Comparison of ENCODE assay signal across 16 cellular contexts in genomic region chr5:133962801-133963476, GRCh38. TPM values are rescaled to one million over a fixed set of nuclear protein-coding genes. Genes with fewer than 3 reads are reported as not detected.
DNase-seq lines count a peak whose midpoint lies in the region; ATAC-seq, FAIRE-seq and TF ChIP-seq lines count a peak whose summit lies in the region.
"Had no signal": no experiment of that assay in that cellular context is flagged by ENCODE, and none has a peak within 500 bp of the region (broad histone marks: within the 10 kb centered on the region; RNA-seq: fewer than 3 reads in every experiment).

No MANE protein-coding gene starts in this region.

- H3K9me3 ChIP-seq in CD8-positive, alpha-beta memory T cell (ENCODE audit: low read length): no peaks in the 10 kb centered on the region
- H3K9me3 ChIP-seq in GM12878 (replicated peaks; ENCODE audit: control insufficient read depth, insufficient read depth, low read length): no peaks in the 10 kb centered on the region; the same call in 1 of the 3 replicates
- H3K9me3 ChIP-seq: neutrophil, upper lobe of right lung had no signal

- H3K27me3 Mint-ChIP-seq in CD8-positive, alpha-beta memory T cell: no peaks in the 10 kb centered on the region
- no peaks in the 10 kb centered on the region for H3K27me3 Mint-ChIP-seq in IgD-negative memory B cell
- H3K27me3 Mint-ChIP-seq in nephron (ENCODE audit: low read depth): no peaks in the 10 kb centered on the region

- in situ Hi-C loops in GM12878 (cut with MboI): no loop called here

- BruUV-seq in GM12878 (replicated peaks; lab: Mats Ljungman, UMichigan): no TSS peak

- 96% methylated on average over 2 of the region's 2 CpGs for WGBS in GM12878 (ENCODE audit: insufficient coverage, insufficient replicate concordance, low lambda C conversion rate, missing lambda C conversion rate)

- H4K20me1 ChIP-seq in GM12878 (ENCODE audit: control insufficient read depth, insufficient read depth): no peaks in the 10 kb centered on the region

- no peak overlapping the region for H3K4me3 ChIP-seq in CD8-positive, alpha-beta memory T cell (ENCODE audit: low read length)
- no peak overlapping the region for H3K4me3 ChIP-seq in GM12878
- H3K4me3 ChIP-seq: upper lobe of right lung had no signal

- DNase-seq in CD8-positive, alpha-beta memory T cell: no peak
- no peak for DNase-seq in GM12878 (ENCODE audit: low read depth, low spot score)
- DNase-seq in AG08396 (ENCODE audit: low spot score): no peak
- no peak for DNase-seq in UCSD-AML1 (lab: John Stamatoyannopoulos, UW; ENCODE audit: unreplicated experiment)
- no peak for DNase-seq in NCI-H2196 (lab: John Stamatoyannopoulos, UW; ENCODE audit: unreplicated experiment)
- DNase-seq: activated gamma-delta T cell; GOT3; MM.1S; NK-92 treated with Interleukin-12 subunit alpha and Interleukin-12 subunit beta, amount 100 ng/mL, for 24 hours; T-helper 9 cell; upper lobe of right lung had no signal

- no peak for TF ChIP-seq POLR2A in GM12878 (IDR thresholded peaks at IDR 0.05; ENCODE audit: low read depth, low read length)

- no peak overlapping the region for H2AFZ ChIP-seq in GM12878 (ENCODE audit: control insufficient read depth, low read depth, low read length)

- ATAC-seq in GM12878 (no peak), HG03442 (IDR thresholded peaks at IDR 0.05; ENCODE audit: unreplicated experiment) (no peak)
- ATAC-seq: upper lobe of right lung had no signal

- no peaks in the 10 kb centered on the region for H3K9me3 Mint-ChIP-seq in CD8-positive, alpha-beta memory T cell
- H3K9me3 Mint-ChIP-seq in IgD-negative memory B cell (no peaks in the 10 kb centered on the region), nephron (no peaks in the 10 kb centered on the region)

- RAD21 ChIA-PET in GM12878 (lab: Charles Lee; ENCODE audit: unreplicated experiment): interaction anchor here (1.1 kb wide), 1 partner anchor 30 kb away, joined by 3 read pairs; no protein-coding TSS in a partner anchor

- TF ChIP-seq CTCF in GM12878 (IDR thresholded peaks at IDR 0.05 in 2 of 3, conservative IDR thresholded peaks at IDR 0.05 in 1 of 3; ENCODE audit: control insufficient read depth in 2 of 3, extremely low read depth in 1 of 3, insufficient read depth in 1 of 3, low read depth in 3 of 3, low read length in 3 of 3): no peak
- no peak for TF ChIP-seq CTCF in nephron (IDR thresholded peaks at IDR 0.05; ENCODE audit: unreplicated experiment in 3 of 3)

- no peak for FAIRE-seq in GM12878 (lab: Jason Lieb, UNC)
- FAIRE-seq: endometrium had no signal

- H3K27me3 ChIP-seq in CD8-positive, alpha-beta memory T cell (ENCODE audit: insufficient read depth, low read length, poor library complexity, severe bottlenecking): no peaks in the 10 kb centered on the region
- H3K27me3 ChIP-seq in GM12878 (replicated peaks in 1 of 2; ENCODE audit: control insufficient read depth in 2 of 2, insufficient read depth in 2 of 2, low read length in 1 of 2): no peaks in the 10 kb centered on the region
- H3K27me3 ChIP-seq: neutrophil, upper lobe of right lung had no signal

- POLR2A ChIA-PET in CD8-positive, alpha-beta memory T cell (lab: Charles Lee): no interaction called here
- POLR2A ChIA-PET in GM12878 (lab: Charles Lee): interaction anchor here (1.0 to 1.2 kb wide), 3 partner anchors 15 to 24 kb away, joined by 3 read pairs; no protein-coding TSS in a partner anchor

- no peak overlapping the region for H3K4me3 Mint-ChIP-seq in CD8-positive, alpha-beta memory T cell
- peak overlapping the region in 1 of 4 donors; percentile 59 for H3K4me3 Mint-ChIP-seq in IgD-negative memory B cell
- H3K4me3 Mint-ChIP-seq in nephron: no peak overlapping the region

- no peak for TF ChIP-seq RAD21 in GM12878 (IDR thresholded peaks at IDR 0.05; ENCODE audit: insufficient read depth, low read depth, low read length)

- peaks cover 44 to 71% (median 66%) of the 10 kb centered on the region in 3 donors for H3K4me1 Mint-ChIP-seq in CD8-positive, alpha-beta memory T cell
- H3K4me1 Mint-ChIP-seq in IgD-negative memory B cell: peaks cover 34 to 50% (median 45%) of the 10 kb centered on the region in 3 donors
- peaks cover 33% of the 10 kb centered on the region for H3K4me1 Mint-ChIP-seq in nephron

- no peaks in the 10 kb centered on the region for H3K36me3 ChIP-seq in CD8-positive, alpha-beta memory T cell (ENCODE audit: insufficient read depth, low read length)
- H3K36me3 ChIP-seq in GM12878 (ENCODE audit: control insufficient read depth in 2 of 2, insufficient read depth in 2 of 2, low read length in 1 of 2): peaks cover 0 to 3% of the 10 kb centered on the region in 2 experiments; a peak in 1 of 4 replicates

- H3K27ac Mint-ChIP-seq in CD8-positive, alpha-beta memory T cell: peak overlapping the region in 7 of 8 donors; percentile 0 to 58 (median 31)
- H3K27ac Mint-ChIP-seq in IgD-negative memory B cell (peak overlapping the region; percentile 20 to 43 (median 39)), nephron (peak overlapping the region; percentile 5 to 63 (median 6))

- intact Hi-C loops in GM12878 (cut with micrococcal nuclease; ENCODE audit: unreplicated experiment): no loop called here

- H3K4me2 ChIP-seq in GM12878 (ENCODE audit: control insufficient read depth, insufficient read depth): no peak overlapping the region

- H3K27ac ChIP-seq in CD8-positive, alpha-beta memory T cell (ENCODE audit: low read depth, low read length): no peak overlapping the region
- H3K27ac ChIP-seq in GM12878 (ENCODE audit: control insufficient read depth, insufficient read depth): no peak overlapping the region
- H3K27ac ChIP-seq: neutrophil, upper lobe of right lung had no signal

- CTCF ChIA-PET in CD8-positive, alpha-beta memory T cell (lab: Charles Lee): interaction anchor here (1.3 to 1.6 kb wide), 2 partner anchors 10 to 17 kb away, joined by 4 to 5 read pairs; no protein-coding TSS in a partner anchor
- CTCF ChIA-PET in GM12878 (lab: Yijun Ruan, JAX): interaction anchor here (0.9 to 4.1 kb wide), 8 partner anchors 15 to 56 kb away, joined by 3 to 23 read pairs (median 3); no protein-coding TSS in a partner anchor

- no peak for TF ChIP-seq EP300 in GM12878 (IDR thresholded peaks at IDR 0.05; ENCODE audit: borderline replicate concordance in 1 of 2, control insufficient read depth in 1 of 2, low read depth in 2 of 2, low read length in 2 of 2)

- H3K36me3 Mint-ChIP-seq in CD8-positive, alpha-beta memory T cell: peaks cover 0 to 29% (median 7%) of the 10 kb centered on the region in 3 donors
- peaks cover 12% of the 10 kb centered on the region for H3K36me3 Mint-ChIP-seq in IgD-negative memory B cell
- H3K36me3 Mint-ChIP-seq in nephron (ENCODE audit: low read depth): peaks cover 28% of the 10 kb centered on the region

- SMC1A ChIA-PET in GM12878 (lab: Charles Lee; ENCODE audit: uncharacterized antibody, unreplicated experiment): interaction anchor here (0.6 to 2.3 kb wide), 9 partner anchors 7 to 92 kb away, joined by 3 to 7 read pairs (median 4); no protein-coding TSS in a partner anchor

- H3K4me1 ChIP-seq in CD8-positive, alpha-beta memory T cell (ENCODE audit: insufficient read depth, low read length): peaks cover 24% of the 10 kb centered on the region
- H3K4me1 ChIP-seq in GM12878 (ENCODE audit: control insufficient read depth, insufficient read depth, low read length): peaks cover 4% of the 10 kb centered on the region

- H3K9ac ChIP-seq in GM12878 (ENCODE audit: control insufficient read depth, insufficient read depth, low read length): no peak overlapping the region

- H3K79me2 ChIP-seq in GM12878 (ENCODE audit: control insufficient read depth, insufficient read depth, low read length): peaks cover 49% of the 10 kb centered on the region

TF ChIP-seq in GM12878, 131 proteins besides CTCF, POLR2A, EP300 and RAD21 (continues in another document):
- 0 out of 2 replicates have a peak, but pooled peaks have one; percentile 19 for TF ChIP-seq ATF7 (IDR thresholded peaks at IDR 0.05; ENCODE audit: low read depth)

RNA-seq across cellular contexts. Expression of gene C5orf15, which starts 5.5 kb away (rescaled TPM):
- 10 to 100 TPM; 21.7 to 21.8 TPM for total RNA-seq in CD8-positive, alpha-beta memory T cell
- 25.4 TPM for polyA plus RNA-seq in CD8-positive, alpha-beta memory T cell
- 25.5 TPM for polyA plus RNA-seq in IgD-negative memory B cell
- 43.0 and 51.0 TPM in 2 replicates for total RNA-seq in GM12878 (2013; cell fraction: nucleolus; rRNA removed)
- total RNA-seq in GM12878 (2014; rRNA removed): 39.9 and 49.0 TPM in 2 replicates
- 44.0 and 45.3 TPM in 2 replicates for total RNA-seq in GM12878 (2014; rRNA removed; fragmentation: Illumina TruSeq; extraction: Trizol)
- 21.7 and 24.1 TPM in 2 replicates for total RNA-seq in GM12878 (2021)
- 17.7 TPM for polyA plus RNA-seq in GM12878 (2011; ENCODE audit: low read depth)
- 69.6 and 90.5 TPM in 2 replicates for polyA plus RNA-seq in GM12878 (2011; rRNA removed)
- 35.7 and 39.3 TPM in 2 replicates for polyA plus RNA-seq in GM12878 (2011; cell fraction: cytosol; rRNA removed)
- 15.7 and 20.4 TPM in 2 replicates for polyA plus RNA-seq in GM12878 (2011; cell fraction: nucleus; rRNA removed)
- 26.2 and 37.7 TPM in 2 replicates for polyA plus RNA-seq in GM12878 (2012)
- 57.6 and 71.1 TPM in 2 replicates for polyA plus RNA-seq in GM12878 (2014; fragmentation: Illumina TruSeq; extraction: Trizol)
- 10 to 100 TPM; 36.3 to 42.2 TPM for polyA plus RNA-seq in GM12878 (2014; fragmentation: Nextera tagmentation; extraction: Ambion mirVana)
- polyA plus RNA-seq in GM12878 (2014; rRNA removed): 42.0 and 48.0 TPM in 2 replicates
- 10 to 100 TPM; 62.3 to 63.8 TPM for polyA plus RNA-seq in GM12878 (2016; fragmentation: Nextera tagmentation; extraction: Ambion mirVana)
- 39.1 and 40.6 TPM in 2 replicates for polyA minus RNA-seq in GM12878 (2011; rRNA and poly(A)+ RNA removed)
- 12.8 and 18.4 TPM in 2 replicates for polyA minus RNA-seq in GM12878 (2011; cell fraction: cytosol; rRNA and poly(A)+ RNA removed)
- polyA minus RNA-seq in GM12878 (2011; cell fraction: nucleus; rRNA and poly(A)+ RNA removed): 4.6 and 5.1 TPM in 2 replicates

RNA-seq across cellular contexts. Expression of gene VDAC1, which starts 41.8 kb away (rescaled TPM):
- total RNA-seq in CD8-positive, alpha-beta memory T cell: 100 to 1,000 TPM; 409 to 422 TPM
- 92.8 TPM for polyA plus RNA-seq in CD8-positive, alpha-beta memory T cell
- polyA plus RNA-seq in IgD-negative memory B cell (90.0 TPM), GM12878 (2011; rRNA removed) (245 and 246 TPM in 2 replicates), GM12878 (2014; fragmentation: Illumina TruSeq; extraction: Trizol) (448 and 558 TPM in 2 replicates), GM12878 (2014; fragmentation: Nextera tagmentation; extraction: Ambion mirVana) (100 to 1,000 TPM; 276 to 376 TPM), GM12878 (2014; rRNA removed) (260 and 293 TPM in 2 replicates), GM12878 (2016; fragmentation: Nextera tagmentation; extraction: Ambion mirVana) (100 to 1,000 TPM; 464 to 488 TPM)
- 106 and 109 TPM in 2 replicates for total RNA-seq in GM12878 (2013; cell fraction: nucleolus; rRNA removed)
- total RNA-seq in GM12878 (2014; rRNA removed) (314 and 372 TPM in 2 replicates), GM12878 (2014; rRNA removed; fragmentation: Illumina TruSeq; extraction: Trizol) (420 and 440 TPM in 2 replicates), GM12878 (2021) (323 and 329 TPM in 2 replicates)
- 226 TPM for polyA plus RNA-seq in GM12878 (2011; ENCODE audit: low read depth)
- 168 and 223 TPM in 2 replicates for polyA plus RNA-seq in GM12878 (2011; cell fraction: cytosol; rRNA removed)
- polyA plus RNA-seq in GM12878 (2011; cell fraction: nucleus; rRNA removed): 155 and 189 TPM in 2 replicates
- polyA plus RNA-seq in GM12878 (2012): 300 and 373 TPM in 2 replicates
- polyA minus RNA-seq in GM12878 (2011; rRNA and poly(A)+ RNA removed): 127 and 259 TPM in 2 replicates
- 100.0 and 136 TPM in 2 replicates for polyA minus RNA-seq in GM12878 (2011; cell fraction: cytosol; rRNA and poly(A)+ RNA removed)
- 40.5 and 61.9 TPM in 2 replicates for polyA minus RNA-seq in GM12878 (2011; cell fraction: nucleus; rRNA and poly(A)+ RNA removed)
